Comparison of ENCODE assay signal across 1 cellular context in the genomic region with DNA sequence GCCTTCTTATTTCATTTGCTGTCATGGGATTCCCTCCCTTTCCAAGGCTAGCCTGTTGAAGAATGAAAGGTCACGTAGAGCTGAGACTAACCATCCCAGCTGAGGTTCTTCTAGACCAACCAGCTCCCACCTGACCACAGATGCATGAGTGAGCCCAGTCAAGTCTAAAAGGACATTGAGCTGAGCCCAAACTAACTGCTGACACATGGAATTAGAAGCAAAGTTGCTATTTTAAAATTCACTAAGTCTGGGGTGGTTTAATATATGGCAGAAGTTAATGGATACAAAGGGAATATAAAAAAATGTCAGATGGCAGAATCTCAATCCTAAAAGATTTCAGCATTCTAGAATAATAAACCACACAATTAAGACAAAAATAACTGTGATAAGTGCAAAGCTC.
TF ChIP-seq lines count a peak whose summit lies in the region.

No MANE protein-coding gene starts in this region.

TF ChIP-seq in IMR-90, 13 proteins besides CTCF, POLR2A, EP300 and RAD21:
- TF ChIP-seq RFX5 (IDR thresholded peaks at IDR 0.05; ENCODE audit: low read depth, low read length) (no peak), SMC3 (IDR thresholded peaks at IDR 0.05; ENCODE audit: low read depth, low read length) (no peak), MAFK (IDR thresholded peaks at IDR 0.05; ENCODE audit: low read depth, low read length) (peak; percentile 19; the same call in 1 of the 2 replicates)
